8 cellular contexts compared by ENCODE assay signal in the genomic region with DNA sequence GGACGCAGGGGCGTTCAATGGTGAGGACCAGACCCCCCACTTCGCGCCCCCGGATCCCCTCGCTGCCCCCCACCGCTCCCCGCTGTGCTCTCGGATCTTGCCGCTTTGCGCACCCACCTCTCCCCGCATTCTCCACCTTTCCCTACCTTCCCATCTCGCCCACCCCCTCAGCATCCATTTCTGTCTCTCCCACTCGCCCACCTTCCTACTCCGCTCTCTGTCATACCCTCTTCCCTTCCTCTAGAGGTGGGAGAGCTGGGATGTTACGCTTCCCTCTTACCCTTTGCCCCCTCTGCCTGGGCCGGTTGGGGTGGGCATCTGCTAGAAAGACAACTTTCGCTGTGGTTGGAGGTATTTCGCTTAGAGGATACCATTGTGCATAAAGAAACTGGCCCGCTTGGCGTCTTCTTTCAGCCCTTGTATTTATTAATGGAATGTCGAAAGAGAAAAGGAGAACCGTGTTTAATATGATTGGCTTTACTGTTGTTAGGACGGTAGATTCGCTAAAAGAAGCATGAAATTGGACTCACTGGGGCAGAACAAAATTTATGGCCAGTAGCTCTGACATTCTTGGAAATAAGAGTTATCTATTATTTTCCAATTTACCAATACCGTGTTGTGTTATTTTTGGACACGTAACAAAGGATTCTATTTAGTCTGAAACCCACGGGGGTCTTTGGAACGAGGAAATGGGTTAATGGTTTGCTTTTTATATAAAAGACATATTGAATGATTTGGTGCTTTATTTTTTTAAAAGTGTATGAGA. TPM values are rescaled to one million over a fixed set of nuclear protein-coding genes. Genes with fewer than 3 reads are reported as not detected.
A peak's percentile ranks its signal among the peaks of the same experiment; 100 is the strongest.
DNase-seq lines count a peak whose midpoint lies in the region; ATAC-seq, FAIRE-seq and TF ChIP-seq lines count a peak whose summit lies in the region.

No MANE protein-coding gene starts in this region.

- CTCF ChIA-PET in K562 (lab: Yijun Ruan, JAX; ENCODE audit: low intra/inter-chr PET ratio), result interaction anchor here (0.9 kb wide), 1 partner anchor 98 kb away, joined by 4 read pairs; no protein-coding TSS in a partner anchor
- CTCF ChIA-PET in HepG2 (lab: Yijun Ruan, JAX; ENCODE audit: low intra/inter-chr PET ratio, low total read pairs), result no interaction called here

- under 1% methylated on average over 23 of the region's 29 CpGs for WGBS in K562 (ENCODE audit: insufficient coverage, low coverage, missing lambda C conversion rate)
- WGBS in HepG2 (ENCODE audit: low lambda C conversion rate), result 38% methylated on average over 27 of the region's 29 CpGs

- TF ChIP-seq POLR2A in K562 (conservative IDR thresholded peaks at IDR 0.05) (no peak), HepG2 (IDR thresholded peaks at IDR 0.05; ENCODE audit: insufficient read depth in 1 of 2, low read depth in 2 of 2, low read length in 2 of 2) (no peak)

- ATAC-seq in K562 (peak; percentile 20), HepG2 (no peak), thoracic aorta (ENCODE audit: insufficient number of reproducible peaks, low FRiP score, low read depth) (no peak), GM19324 (IDR thresholded peaks at IDR 0.05; ENCODE audit: low FRiP score, unreplicated experiment) (no peak)

- H2AFZ ChIP-seq in K562 (ENCODE audit: low read depth, low read length), result peak overlapping the region; percentile 49
- H2AFZ ChIP-seq in HepG2 (ENCODE audit: low read length), result no peak overlapping the region

- peaks cover 12 to 42% of the 10 kb centered on the region in 2 experiments for H3K4me1 ChIP-seq in K562 (replicated peaks in 1 of 2; ENCODE audit: control insufficient read depth in 2 of 2, insufficient read depth in 2 of 2, low read length in 2 of 2)
- peaks cover 9% of the 10 kb centered on the region for H3K4me1 ChIP-seq in HepG2 (ENCODE audit: insufficient read depth, low read length)
- peaks cover 8 to 14% of the 10 kb centered on the region in 2 donors for H3K4me1 ChIP-seq in thoracic aorta (ENCODE audit: control insufficient read depth in 1 of 2, low read depth in 2 of 2)

- TF ChIP-seq RAD21 in K562 (CRISPR knock-in tag; conservative IDR thresholded peaks at IDR 0.05 in 1 of 2, IDR thresholded peaks at IDR 0.05 in 1 of 2) (no peak), HepG2 (CRISPR knock-in tag; IDR thresholded peaks at IDR 0.05) (no peak)

- H3K79me2 ChIP-seq in K562 (ENCODE audit: control insufficient read depth, insufficient read depth, low read length), result peaks cover 58% of the 10 kb centered on the region
- no peaks in the 10 kb centered on the region for H3K79me2 ChIP-seq in HepG2 (ENCODE audit: insufficient read depth, low read length)

- POLR2A ChIA-PET in K562 (lab: Yijun Ruan, JAX), result interaction anchor here (0.6 to 2.1 kb wide), 21 partner anchors 8 to 123 kb away, joined by 3 to 13 read pairs (median 3); a partner anchor contains a TSS
- POLR2A ChIA-PET in HepG2 (lab: Yijun Ruan, JAX), result no interaction called here

- H3K36me3 ChIP-seq in K562 (ENCODE audit: control insufficient read depth, insufficient read depth, low read length), result peaks cover 33% of the 10 kb centered on the region
- H3K36me3 ChIP-seq in HepG2 (replicated peaks in 1 of 2; ENCODE audit: control insufficient read depth in 1 of 2, insufficient read depth in 2 of 2, low read length in 2 of 2), result no peaks in the 10 kb centered on the region
- H3K36me3 ChIP-seq in thoracic aorta, result no peaks in the 10 kb centered on the region

- BruUV-seq in K562 (replicated peaks; lab: Mats Ljungman, UMichigan) (no TSS peak), HepG2 (replicated peaks; lab: Mats Ljungman, UMichigan) (no TSS peak)

- H3K4me3 ChIP-seq in LNCaP clone FGC (ENCODE audit: low read depth, low read length), result peak overlapping the region; percentile 81
- H3K4me3 ChIP-seq in K562, result peak overlapping the region; percentile 84
- H3K4me3 ChIP-seq in HepG2 (replicated peaks in 1 of 3; ENCODE audit: insufficient read depth in 1 of 3, low read depth in 2 of 3, low read length in 3 of 3), result peak overlapping the region; percentile 30 to 70 (median 46); a peak in 4 of 6 replicates
- peak overlapping the region; percentile 82 for H3K4me3 ChIP-seq in thoracic aorta

- in situ Hi-C loops in Caki2 (cut with HindIII; ENCODE audit: low pct_unique_long_range_greater_than_20kb, low sequenced_read_pairs) (no loop called here), K562 (cut with MboI) (loop anchor here (5.0 kb wide), 2 partner anchors 93 to 102 kb away; no protein-coding TSS in a partner anchor), HepG2 (cut with HindIII; ENCODE audit: extremely low pct_ligation_motif_present, low pct_unique_long_range_greater_than_20kb) (no loop called here)

- H4K20me1 ChIP-seq in K562 (replicated peaks; ENCODE audit: control insufficient read depth, insufficient read depth, low read length) (no peaks in the 10 kb centered on the region; the same call in 1 of the 2 replicates), HepG2 (ENCODE audit: insufficient read depth, low read length) (no peaks in the 10 kb centered on the region)

- H3K27me3 ChIP-seq in K562 (ENCODE audit: control insufficient read depth in 2 of 2, insufficient read depth in 2 of 2, low read length in 2 of 2) (no peaks in the 10 kb centered on the region), HepG2 (ENCODE audit: control insufficient read depth in 1 of 2, insufficient read depth in 2 of 2, low read length in 2 of 2) (peaks cover 3 to 33% of the 10 kb centered on the region in 2 experiments; a peak in 4 of 5 replicates), thoracic aorta (replicated peaks; ENCODE audit: insufficient read depth) (no peaks in the 10 kb centered on the region)

- H3K9me1 ChIP-seq in K562 (ENCODE audit: control insufficient read depth, insufficient read depth, low read length), result no peaks in the 10 kb centered on the region

- FAIRE-seq in K562 (lab: Jason Lieb, UNC), result no peak
- no peak for FAIRE-seq in HepG2 (lab: Jason Lieb, UNC)

- intact Hi-C loops in K562 (cut with micrococcal nuclease), result loop anchor here (5.0 to 10.0 kb wide), 4 partner anchors 72 to 253 kb away; a partner anchor contains a TSS
- intact Hi-C loops in HepG2 (cut with micrococcal nuclease; ENCODE audit: unreplicated experiment), result no loop called here

- TF ChIP-seq CTCF in LNCaP clone FGC (IDR thresholded peaks at IDR 0.05; ENCODE audit: control insufficient read depth, extremely low read depth, insufficient read depth) (no peak), K562 (IDR thresholded peaks at IDR 0.05 in 2 of 3, conservative IDR thresholded peaks at IDR 0.05 in 1 of 3; ENCODE audit: insufficient read depth in 2 of 3, low read depth in 1 of 3, low read length in 3 of 3) (no peak), HepG2 (CRISPR knock-in tag; IDR thresholded peaks at IDR 0.05) (no peak), thoracic aorta (IDR thresholded peaks at IDR 0.05) (no peak)

- H3K4me2 ChIP-seq in K562 (ENCODE audit: insufficient read depth, low read length) (peak overlapping the region; percentile 96), HepG2 (ENCODE audit: low read depth, low read length) (peak overlapping the region; percentile 76; the same call in 1 of the 2 replicates)

- H3K27ac ChIP-seq in K562 (ENCODE audit: extremely low read depth, low read depth, low read length) (peak overlapping the region; percentile 73), HepG2 (ENCODE audit: extremely low read length, insufficient read depth, low read length) (no peak overlapping the region), thoracic aorta (no peak overlapping the region)

- DNase-seq in Caki2 (ENCODE audit: low read depth) (peak; percentile 8), LNCaP clone FGC (ENCODE audit: low read depth) (no peak), K562 (ENCODE audit: extremely low read depth in 1 of 4, low spot score in 3 of 4) (peak in 2 of 4 experiments; percentile 46 to 49), HepG2 (ENCODE audit: low spot score) (no peak), thoracic aorta (ENCODE audit: low spot score) (no peak), NCI-H1436 treated with DMSO at 0.1 percent for 48 hours (lab: John Stamatoyannopoulos, UW) (no peak)
- DNase-seq in activated CD4-positive, alpha-beta T cell treated with anti-CD3 and anti-CD28 coated beads for 4 hours, result no peak

- H3K9ac ChIP-seq in K562 (ENCODE audit: insufficient read depth in 1 of 2, low read depth in 2 of 2, low read length in 2 of 2) (peak overlapping the region; percentile 82 to 99), HepG2 (ENCODE audit: insufficient read depth, low read depth, low read length) (no peak overlapping the region)

- TF ChIP-seq EP300 in K562 (IDR thresholded peaks at IDR 0.05; ENCODE audit: low read length), result peak; percentile 15; the same call in 1 of the 2 replicates
- no peak for TF ChIP-seq EP300 in HepG2 (IDR thresholded peaks at IDR 0.05; ENCODE audit: low read depth in 2 of 2, low read length in 2 of 2)
- no peak for TF ChIP-seq EP300 in HepG2 (CRISPR knock-in tag; IDR thresholded peaks at IDR 0.05; ENCODE audit: borderline replicate concordance)

- H3K9me3 ChIP-seq in K562 (replicated peaks; ENCODE audit: control insufficient read depth, insufficient read depth, low read depth, low read length) (no peaks in the 10 kb centered on the region; the same call in 1 of the 2 replicates), HepG2 (ENCODE audit: low read length) (no peaks in the 10 kb centered on the region), thoracic aorta (no peaks in the 10 kb centered on the region)

RNA-seq across cellular contexts. Expression of a gene that starts 0.9 kb away (rescaled TPM):
- 12.5 and 14.0 TPM in 2 replicates for total RNA-seq in Caki2 (2014; rRNA removed; shearing (Covaris generic); ENCODE audit: low replicate concordance)
- 16.3 and 57.4 TPM in 2 replicates for total RNA-seq in K562 (2011; cell fraction: chromatin; rRNA removed; ENCODE audit: low replicate concordance)
- total RNA-seq in K562 (2011; cell fraction: nucleolus; rRNA removed), result 14.3 and 18.3 TPM in 2 replicates
- total RNA-seq in K562 (2011; cell fraction: nucleoplasm; rRNA removed), result 31.1 and 47.5 TPM in 2 replicates
- total RNA-seq in K562 (2014; rRNA removed) (107 and 108 TPM in 2 replicates), K562 (2014; rRNA removed; fragmentation: Illumina TruSeq; extraction: Trizol) (156 and 172 TPM in 2 replicates), K562 (2015; rRNA removed; fragmentation: Illumina TruSeq; extraction: Trizol) (131 and 138 TPM in 2 replicates), K562 (2021) (115 and 129 TPM in 2 replicates), HepG2 (2016; rRNA removed; fragmentation: Illumina TruSeq; extraction: Trizol) (not detected in 2 replicates), thoracic aorta (1 to 10 TPM; 3.9 to 5.3 TPM)
- polyA plus RNA-seq in K562 (2011; rRNA removed) (122 and 173 TPM in 2 replicates), K562 (2014; fragmentation: Illumina TruSeq; extraction: Trizol) (117 and 140 TPM in 2 replicates), K562 (2014; fragmentation: Nextera tagmentation; extraction: Ambion mirVana) (10 to 100 TPM; 59.0 to 65.4 TPM), K562 (2014; rRNA removed) (77.1 and 86.2 TPM in 2 replicates), HepG2 (2011; rRNA removed) (0.03 TPM in 1 of 2 replicates, not detected in the other)
- 29.4 and 57.2 TPM in 2 replicates for polyA plus RNA-seq in K562 (2011; cell fraction: cytosol; rRNA removed)
- 17.3 and 27.3 TPM in 2 replicates for polyA plus RNA-seq in K562 (2011; cell fraction: nucleus; rRNA removed)
- 79.6 and 100 TPM in 2 replicates for polyA plus RNA-seq in K562 (2012)
- 205 and 212 TPM in 2 replicates for polyA minus RNA-seq in K562 (2011; rRNA and poly(A)+ RNA removed)
- polyA minus RNA-seq in K562 (2011; cell fraction: cytosol; rRNA and poly(A)+ RNA removed), result 96.1 and 101 TPM in 2 replicates
- polyA minus RNA-seq in K562 (2011; cell fraction: nucleus; rRNA and poly(A)+ RNA removed), result 19.3 and 36.1 TPM in 2 replicates
- total RNA-seq in HepG2 (2016; cell fraction: cytosol; rRNA removed; fragmentation: Illumina TruSeq; extraction: Trizol; ENCODE audit: low read depth), result not detected in 2 replicates
- total RNA-seq in HepG2 (2016; cell fraction: insoluble cytoplasmic fraction; rRNA removed; fragmentation: Illumina TruSeq; extraction: Trizol), result not detected in 2 replicates
- 0.09 TPM in 1 of 2 replicates, not detected in the other for total RNA-seq in HepG2 (2016; cell fraction: membrane; rRNA removed; fragmentation: Illumina TruSeq; extraction: Trizol)
- not detected in 2 replicates for total RNA-seq in HepG2 (2016; cell fraction: nucleus; rRNA removed; fragmentation: Illumina TruSeq; extraction: Trizol)
- polyA plus RNA-seq in HepG2 (2011; cell fraction: cytosol; rRNA removed), result 0.01 TPM in 1 of 2 replicates, not detected in the other
- not detected in 2 replicates for polyA plus RNA-seq in HepG2 (2011; cell fraction: nucleus; rRNA removed)
- polyA plus RNA-seq in HepG2 (2012), result 0.03 TPM in 1 of 2 replicates, not detected in the other
- not detected in 2 replicates for polyA plus RNA-seq in HepG2 (2016; cell fraction: cytosol; fragmentation: Illumina TruSeq; extraction: Trizol; ENCODE audit: low read depth)
- 0.10 TPM in 1 of 2 replicates, not detected in the other for polyA plus RNA-seq in HepG2 (2016; cell fraction: insoluble cytoplasmic fraction; fragmentation: Illumina TruSeq; extraction: Trizol; ENCODE audit: low read depth)
- polyA plus RNA-seq in HepG2 (2016; cell fraction: membrane; fragmentation: Illumina TruSeq; extraction: Trizol; ENCODE audit: low read depth), result 0.05 TPM in 1 of 2 replicates, not detected in the other
- polyA plus RNA-seq in HepG2 (2016; cell fraction: nucleus; fragmentation: Illumina TruSeq; extraction: Trizol; ENCODE audit: insufficient read depth, low read depth), result not detected in 2 replicates
- 0.14 and 0.68 TPM in 2 replicates for polyA minus RNA-seq in HepG2 (2011; rRNA and poly(A)+ RNA removed; ENCODE audit: low replicate concordance)
- polyA minus RNA-seq in HepG2 (2011; cell fraction: cytosol; rRNA and poly(A)+ RNA removed), result 0.20 TPM in 1 of 2 replicates, not detected in the other
- 0.13 TPM in 1 of 2 replicates, not detected in the other for polyA minus RNA-seq in HepG2 (2011; cell fraction: nucleus; rRNA and poly(A)+ RNA removed)
